Comparison of ENCODE assay signal across 9 cellular contexts in genomic region chr12:64691793-64692583, GRCh38.
DNase-seq lines count a peak whose midpoint lies in the region; ATAC-seq, FAIRE-seq and TF ChIP-seq lines count a peak whose summit lies in the region.
"Had no signal": no experiment of that assay in that cellular context is flagged by ENCODE, and none has a peak within 500 bp of the region (broad histone marks: within the 10 kb centered on the region; RNA-seq: fewer than 3 reads in every experiment).

No MANE protein-coding gene starts in this region.

- TF ChIP-seq CTCF in gastroesophageal sphincter (IDR thresholded peaks at IDR 0.05) = no peak

- ATAC-seq in naive B cell (ENCODE audit: low read depth in 2 of 2) (no peak), HG02870 (IDR thresholded peaks at IDR 0.05; ENCODE audit: unreplicated experiment) (no peak), gastroesophageal sphincter (no peak)

- no peaks in the 10 kb centered on the region for H3K27me3 ChIP-seq in gastroesophageal sphincter
- H3K27me3 ChIP-seq: ovary had no signal

- no peak overlapping the region for H3K4me3 Mint-ChIP-seq in activated naive CD8-positive, alpha-beta T cell treated with anti-CD3 and anti-CD28 coated beads for 36 hours
- no peak overlapping the region for H3K4me3 Mint-ChIP-seq in naive B cell

- no peaks in the 10 kb centered on the region for H3K9me3 ChIP-seq in gastroesophageal sphincter
- H3K9me3 ChIP-seq: ovary had no signal

- no peak overlapping the region for H3K4me3 ChIP-seq in gastroesophageal sphincter
- H3K4me3 ChIP-seq: ovary had no signal

- peaks cover 0 to 32% of the 10 kb centered on the region in 2 donors for H3K36me3 ChIP-seq in gastroesophageal sphincter
- H3K36me3 ChIP-seq: ovary had no signal

- TF ChIP-seq EP300 in gastroesophageal sphincter (IDR thresholded peaks at IDR 0.05) = no peak

- no peak for FAIRE-seq in GM12891 (lab: Jason Lieb, UNC)

- H3K4me1 Mint-ChIP-seq in activated naive CD8-positive, alpha-beta T cell treated with anti-CD3 and anti-CD28 coated beads for 36 hours = peaks cover 73% of the 10 kb centered on the region
- peaks cover 11 to 26% (median 20%) of the 10 kb centered on the region in 3 donors for H3K4me1 Mint-ChIP-seq in naive B cell

- H3K9me3 Mint-ChIP-seq in activated naive CD8-positive, alpha-beta T cell treated with anti-CD3 and anti-CD28 coated beads for 36 hours = no peaks in the 10 kb centered on the region
- no peaks in the 10 kb centered on the region for H3K9me3 Mint-ChIP-seq in naive B cell

- H3K27me3 Mint-ChIP-seq in activated naive CD8-positive, alpha-beta T cell treated with anti-CD3 and anti-CD28 coated beads for 36 hours = no peaks in the 10 kb centered on the region
- no peaks in the 10 kb centered on the region for H3K27me3 Mint-ChIP-seq in naive B cell

- WGBS in gastroesophageal sphincter (ENCODE audit: low coverage in 1 of 2), 2 donors = 33 to 56% methylated on average over 2 of the region's 2 CpGs

- DNase-seq in DMS153 treated with DMSO at 0.1 percent for 48 hours (lab: John Stamatoyannopoulos, UW; ENCODE audit: unreplicated experiment) (peak; percentile 54), NCI-H187 (lab: John Stamatoyannopoulos, UW) (peak; percentile 69 to 72), naive B cell (no peak), GM12891 (ENCODE audit: insufficient read length, low spot score) (no peak), superior temporal gyrus (ENCODE audit: extremely low spot score) (no peak)
- DNase-seq in activated naive CD8-positive, alpha-beta T cell treated with anti-CD3 and anti-CD28 coated beads for 36 hours = no peak
- DNase-seq: ovary had no signal

- no peak for TF ChIP-seq POLR2A in GM12891 (IDR thresholded peaks at IDR 0.05; ENCODE audit: low read depth, low read length)
- TF ChIP-seq POLR2A in gastroesophageal sphincter (IDR thresholded peaks at IDR 0.05) = no peak

- H3K27ac ChIP-seq in gastroesophageal sphincter = peak overlapping the region in 1 of 4 donors; percentile 54
- H3K27ac ChIP-seq: ovary had no signal

- H3K36me3 Mint-ChIP-seq in activated naive CD8-positive, alpha-beta T cell treated with anti-CD3 and anti-CD28 coated beads for 36 hours = peaks cover 34% of the 10 kb centered on the region
- peaks cover 12 to 26% of the 10 kb centered on the region in 2 donors for H3K36me3 Mint-ChIP-seq in naive B cell

- peaks cover 6 to 81% (median 29%) of the 10 kb centered on the region in 3 donors for H3K4me1 ChIP-seq in gastroesophageal sphincter

- H3K27ac Mint-ChIP-seq in activated naive CD8-positive, alpha-beta T cell treated with anti-CD3 and anti-CD28 coated beads for 36 hours = peak overlapping the region; percentile 76
- peak overlapping the region in 4 of 6 donors; percentile 25 to 80 (median 75) for H3K27ac Mint-ChIP-seq in naive B cell

TF ChIP-seq in GM12891, 5 proteins besides CTCF, POLR2A, EP300 and RAD21:
- TF ChIP-seq PAX5 (IDR thresholded peaks at IDR 0.05; ENCODE audit: insufficient read depth, low read length, severe bottlenecking) (no peak), SPI1 (IDR thresholded peaks at IDR 0.05; ENCODE audit: low read depth, low read length) (no peak), TAF1 (IDR thresholded peaks at IDR 0.05; ENCODE audit: low read depth, low read length) (no peak)

Comparison
In these comparisons a context has a peak if more than half of its experiments do, and no peak if none do; other contexts are left out.
1. DNase-seq: peak in DMS153 treated with DMSO at 0.1 percent for 48 hours (single experiment) and NCI-H187 (2 of 2); none in activated naive CD8-positive, alpha-beta T cell treated with anti-CD3 and anti-CD28 coated beads for 36 hours (single experiment), naive B cell (single experiment), GM12891 (single experiment) and superior temporal gyrus (single experiment).